ENCODE assay signal across 16 cellular contexts in genomic region chr3:20108869-20109268, GRCh38.
DNase-seq lines count a peak whose midpoint lies in the region; ATAC-seq and TF ChIP-seq lines count a peak whose summit lies in the region.
"Had no signal": no experiment of that assay in that cellular context is flagged by ENCODE, and none has a peak within 500 bp of the region (broad histone marks: within the 10 kb centered on the region; RNA-seq: fewer than 3 reads in every experiment).

No MANE protein-coding gene starts in this region.

- H3K4me3 ChIP-seq in PC-9: no peak overlapping the region
- no peak overlapping the region for H3K4me3 ChIP-seq in body of pancreas

- no peaks in the 10 kb centered on the region for H4K20me1 ChIP-seq in PC-9 (ENCODE audit: insufficient read depth)

- H3K9me3 ChIP-seq in PC-9 (ENCODE audit: insufficient read depth, low read depth): no peaks in the 10 kb centered on the region
- H3K9me3 ChIP-seq in body of pancreas: no peaks in the 10 kb centered on the region
- H3K9me3 ChIP-seq: BE2C had no signal

- peak overlapping the region; percentile 8; the same call in 1 of the 2 replicates for H3K4me2 ChIP-seq in PC-9

- H3K27ac Mint-ChIP-seq in natural killer cell treated with Interleukin-12 subunit alpha and Interleukin-12 subunit beta and Interleukin-15 and Interleukin-18, amount 100 ng/mL, for 72 hours: peak overlapping the region; percentile 19 to 80
- H3K27ac Mint-ChIP-seq: H9 had no signal

- peaks cover 15% of the 10 kb centered on the region for H3K36me3 Mint-ChIP-seq in natural killer cell treated with Interleukin-12 subunit alpha and Interleukin-12 subunit beta and Interleukin-15 and Interleukin-18, amount 100 ng/mL, for 72 hours

- no peaks in the 10 kb centered on the region for H3K9me2 ChIP-seq in PC-9 (ENCODE audit: insufficient read depth)

- no peaks in the 10 kb centered on the region for H3K27me3 Mint-ChIP-seq in natural killer cell treated with Interleukin-12 subunit alpha and Interleukin-12 subunit beta and Interleukin-15 and Interleukin-18, amount 100 ng/mL, for 72 hours

- no peak overlapping the region for H3K27ac ChIP-seq in PC-9
- no peak overlapping the region for H3K27ac ChIP-seq in body of pancreas
- H3K27ac ChIP-seq: 22Rv1 had no signal

- POLR2A ChIA-PET in PC-9 (lab: Charles Lee; ENCODE audit: unreplicated experiment): no interaction called here

- ATAC-seq in body of pancreas (peak; percentile 67), HG03139 (IDR thresholded peaks at IDR 0.05; ENCODE audit: unreplicated experiment) (no peak)
- ATAC-seq in natural killer cell treated with Interleukin-12 subunit alpha and Interleukin-12 subunit beta and Interleukin-15 and Interleukin-18, amount 100 ng/mL, for 72 hours: no peak

- no peak overlapping the region for H3K4me3 Mint-ChIP-seq in natural killer cell treated with Interleukin-12 subunit alpha and Interleukin-12 subunit beta and Interleukin-15 and Interleukin-18, amount 100 ng/mL, for 72 hours
- H3K4me3 Mint-ChIP-seq: H9 had no signal

- no peak for TF ChIP-seq CTCF in PC-9 (conservative IDR thresholded peaks at IDR 0.05)
- TF ChIP-seq CTCF in body of pancreas (IDR thresholded peaks at IDR 0.05): no peak

- H3K4me1 Mint-ChIP-seq in natural killer cell treated with Interleukin-12 subunit alpha and Interleukin-12 subunit beta and Interleukin-15 and Interleukin-18, amount 100 ng/mL, for 72 hours (ENCODE audit: low read depth in 2 of 2): peaks cover 34 to 36% of the 10 kb centered on the region in 2 donors

- DNase-seq in SIG-M5 treated with dmso at 0.1 percent for 504 hours (lab: John Stamatoyannopoulos, UW; ENCODE audit: unreplicated experiment) (peak; percentile 16), SIG-M5 (lab: John Stamatoyannopoulos, UW) (no peak), PC-9 (peak in 1 of 2 experiments; percentile 71), body of pancreas (peak in 2 of 4 donors; percentile 35 to 43), anterior cingulate cortex (lab: John Stamatoyannopoulos, UW) (no peak), NCI-H128 (lab: John Stamatoyannopoulos, UW; ENCODE audit: unreplicated experiment) (no peak)
- DNase-seq in natural killer cell treated with Interleukin-12 subunit alpha and Interleukin-12 subunit beta and Interleukin-15 and Interleukin-18, amount 100 ng/mL, for 72 hours (ENCODE audit: low spot score): no peak
- DNase-seq: BE2C, DMS79 treated with DMSO at 0.1 percent for 48 hours, H9, NCI-H146, NCI-H2081, NCI-H774, Right ventricle myocardium superior had no signal

- H2AFZ ChIP-seq in PC-9: no peak overlapping the region; the same call in 1 of the 2 replicates

- no TSS peak for BruUV-seq in PC-9 (replicated peaks; lab: Mats Ljungman, UMichigan)

- WGBS in body of pancreas, 2 donors: 22 to 34% methylated on average over 2 of the region's 2 CpGs

- intact Hi-C loops in PC-9 (cut with micrococcal nuclease; ENCODE audit: unreplicated experiment): no loop called here
- intact Hi-C loops in body of pancreas (cut with DNase I): no loop called here

- CTCF ChIA-PET in PC-9 (lab: Charles Lee): no interaction called here

- no peaks in the 10 kb centered on the region for H3K9me3 Mint-ChIP-seq in natural killer cell treated with Interleukin-12 subunit alpha and Interleukin-12 subunit beta and Interleukin-15 and Interleukin-18, amount 100 ng/mL, for 72 hours
- H3K9me3 Mint-ChIP-seq: H9 had no signal

- no peaks in the 10 kb centered on the region for H3K36me3 ChIP-seq in PC-9 (ENCODE audit: low read depth)
- H3K36me3 ChIP-seq in body of pancreas (replicated peaks in 1 of 2; ENCODE audit: insufficient read depth in 1 of 2, low read depth in 2 of 2): peaks cover 0 to 2% of the 10 kb centered on the region in 2 donors
- H3K36me3 ChIP-seq: BE2C had no signal

- TF ChIP-seq POLR2A in body of pancreas (IDR thresholded peaks at IDR 0.05): no peak

- H3K4me1 ChIP-seq in PC-9 (replicated peaks; ENCODE audit: insufficient read depth) (peaks cover 15% of the 10 kb centered on the region), body of pancreas (peaks cover 11% of the 10 kb centered on the region)
- H3K4me1 ChIP-seq: BE2C had no signal

- no peaks in the 10 kb centered on the region for H3F3A ChIP-seq in PC-9 (ENCODE audit: insufficient read depth, low read depth)

- no peaks in the 10 kb centered on the region for H3K79me2 ChIP-seq in PC-9 (ENCODE audit: low read depth)

- H3K27me3 ChIP-seq in PC-9 (ENCODE audit: insufficient read depth, low read depth) (no peaks in the 10 kb centered on the region), body of pancreas (no peaks in the 10 kb centered on the region)
- H3K27me3 ChIP-seq: BE2C had no signal
